14 cellular contexts compared by ENCODE assay signal in the genomic region with DNA sequence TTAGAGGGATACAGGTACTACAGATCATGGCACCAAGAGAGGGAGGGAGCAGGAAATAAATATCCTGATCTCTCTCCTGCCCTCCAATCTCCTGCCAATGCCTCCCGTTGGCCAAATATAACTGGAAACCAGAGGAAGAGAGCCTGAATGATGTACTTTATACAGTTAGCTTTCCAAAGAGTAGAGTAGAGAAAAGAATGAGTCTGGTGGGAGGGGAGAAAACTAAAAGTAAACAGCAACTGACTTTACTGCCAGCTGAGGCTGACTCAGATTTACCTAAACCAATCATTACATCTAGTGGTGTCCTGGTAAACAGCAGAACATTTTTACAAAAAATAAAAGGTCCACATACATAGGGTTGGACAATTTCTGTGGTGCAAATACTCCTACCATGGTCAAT. TPM values are rescaled to one million over a fixed set of nuclear protein-coding genes. Genes with fewer than 3 reads are reported as not detected.
DNase-seq lines count a peak whose midpoint lies in the region; ATAC-seq, FAIRE-seq and TF ChIP-seq lines count a peak whose summit lies in the region.
"Had no signal": no experiment of that assay in that cellular context is flagged by ENCODE, and none has a peak within 500 bp of the region (broad histone marks: within the 10 kb centered on the region; RNA-seq: fewer than 3 reads in every experiment).

No MANE protein-coding gene starts in this region.

- ATAC-seq in RWPE2 (ENCODE audit: low read depth) (peak; percentile 47; the same call in 1 of the 3 replicates), HG03097 (IDR thresholded peaks at IDR 0.05; ENCODE audit: low FRiP score, unreplicated experiment) (no peak)
- ATAC-seq: sciatic nerve had no signal

- peak; percentile 48 for FAIRE-seq in GM12891 (lab: Jason Lieb, UNC)

- H3K9me3 ChIP-seq in RWPE2 (ENCODE audit: severe bottlenecking) (no peaks in the 10 kb centered on the region), prostate gland (no peaks in the 10 kb centered on the region)
- H3K9me3 ChIP-seq: Caco-2, SJSA1, suprapubic skin had no signal

- 16% methylated on average over 1 of the region's 1 CpG for WGBS in prostate gland

- H3K4me3 ChIP-seq in RWPE2 (ENCODE audit: severe bottlenecking) (no peak overlapping the region), epithelial cell of esophagus (ENCODE audit: low read length) (no peak overlapping the region), prostate gland (no peak overlapping the region)
- H3K4me3 ChIP-seq: SJSA1, suprapubic skin had no signal

- H3K36me3 ChIP-seq in RWPE2 (ENCODE audit: low read depth), result no peaks in the 10 kb centered on the region
- no peaks in the 10 kb centered on the region for H3K36me3 ChIP-seq in prostate gland
- H3K36me3 ChIP-seq: SJSA1, suprapubic skin had no signal

- intact Hi-C loops in prostate gland (cut with DNase I), result no loop called here

- H3K4me1 ChIP-seq in RWPE2 (ENCODE audit: insufficient read depth, poor library complexity, severe bottlenecking) (peaks cover 13% of the 10 kb centered on the region), prostate gland (replicated peaks) (no peaks in the 10 kb centered on the region)
- H3K4me1 ChIP-seq: SJSA1 had no signal

- H3K27ac ChIP-seq in RWPE2 (ENCODE audit: poor library complexity, severe bottlenecking) (no peak overlapping the region), prostate gland (peak overlapping the region; percentile 49 to 62)
- H3K27ac ChIP-seq: SJSA1, suprapubic skin had no signal

- TF ChIP-seq CTCF in RWPE2 (IDR thresholded peaks at IDR 0.05; ENCODE audit: poor library complexity, severe bottlenecking) (no peak), epithelial cell of esophagus (IDR thresholded peaks at IDR 0.05; ENCODE audit: insufficient read depth, low read depth, low read length, missing control alignments) (no peak), prostate gland (IDR thresholded peaks at IDR 0.05) (peak in 1 of 4 experiments; percentile 17)

- no peaks in the 10 kb centered on the region for H3K27me3 ChIP-seq in RWPE2 (ENCODE audit: insufficient read depth, poor library complexity, severe bottlenecking)
- no peaks in the 10 kb centered on the region for H3K27me3 ChIP-seq in prostate gland (replicated peaks; ENCODE audit: insufficient read depth)
- H3K27me3 ChIP-seq: SJSA1 had no signal

- no peak for TF ChIP-seq POLR2A in GM12891 (IDR thresholded peaks at IDR 0.05; ENCODE audit: low read depth, low read length)
- no peak for TF ChIP-seq POLR2A in prostate gland (IDR thresholded peaks at IDR 0.05)

- no peak for DNase-seq in GM12891 (ENCODE audit: insufficient read length, low spot score)
- DNase-seq in RWPE2 (ENCODE audit: low spot score), result no peak
- peak; percentile 66 for DNase-seq in epithelial cell of esophagus (ENCODE audit: low read depth)
- DNase-seq in prostate gland (ENCODE audit: low spot score), result no peak
- DNase-seq in effector CD4-positive, alpha-beta T cell, result no peak
- DNase-seq in GM19240 (ENCODE audit: insufficient read length, low spot score), result no peak
- DNase-seq: activated gamma-delta T cell, Caco-2, NCI-H1694 had no signal

TF ChIP-seq in GM12891, 5 proteins besides CTCF, POLR2A, EP300 and RAD21:
- TF ChIP-seq PAX5 (IDR thresholded peaks at IDR 0.05; ENCODE audit: insufficient read depth, low read length, severe bottlenecking), result no peak
- no peak for TF ChIP-seq POU2F2 (IDR thresholded peaks at IDR 0.05; ENCODE audit: low read depth, low read length)
- TF ChIP-seq POLR2AphosphoS5 (IDR thresholded peaks at IDR 0.05; ENCODE audit: low read depth, low read length), result no peak
- no peak for TF ChIP-seq SPI1 (IDR thresholded peaks at IDR 0.05; ENCODE audit: low read depth, low read length)
- no peak for TF ChIP-seq TAF1 (IDR thresholded peaks at IDR 0.05; ENCODE audit: low read depth, low read length)

RNA-seq across cellular contexts. Expression of gene MPZL3, which starts 5.1 kb away (rescaled TPM):
- polyA plus RNA-seq in GM12891 (2012; ENCODE audit: low read depth, missing spikeins), result 2.0 TPM
- total RNA-seq in prostate gland, result 10 to 100 TPM in 1 of 2 donors, 1 to 10 TPM in 1; 6.2 to 13.0 TPM
- total RNA-seq: SJSA1 had no signal

RNA-seq across cellular contexts. Expression of gene MPZL2, which starts 17.1 kb away (rescaled TPM):
- 0.21 TPM for polyA plus RNA-seq in GM12891 (2012; ENCODE audit: low read depth, missing spikeins)
- total RNA-seq in prostate gland, result 100 to 1,000 TPM in 1 of 2 donors, 10 to 100 TPM in 1; 73.7 to 103 TPM
- total RNA-seq: SJSA1 had no signal

RNA-seq across cellular contexts. Expression of gene JAML, which starts 22.2 kb away (rescaled TPM):
- 3.8 TPM for polyA plus RNA-seq in GM12891 (2012; ENCODE audit: low read depth, missing spikeins)
- total RNA-seq in prostate gland, result 1 to 10 TPM; 2.3 to 8.5 TPM
- total RNA-seq: SJSA1 had no signal

RNA-seq across cellular contexts. Expression of gene CD3E, which starts 57.5 kb away (rescaled TPM):
- polyA plus RNA-seq in GM12891 (2012; ENCODE audit: low read depth, missing spikeins), result 5.1 TPM
- total RNA-seq in prostate gland, result 1 to 10 TPM; 2.8 to 4.6 TPM
- total RNA-seq: cerebellum, SJSA1 had no signal
